In genomic region chr15:93029613-93030429, GRCh38 we compare ENCODE assay signal across 8 cellular contexts. TPM values are rescaled to one million over a fixed set of nuclear protein-coding genes. Genes with fewer than 3 reads are reported as not detected.
DNase-seq lines count a peak whose midpoint lies in the region; FAIRE-seq and TF ChIP-seq lines count a peak whose summit lies in the region.

No MANE protein-coding gene starts in this region.

- DNase-seq in GM23248: peak; percentile 70
- peak; percentile 61 for DNase-seq in right atrium auricular region (ENCODE audit: low spot score)
- peak; percentile 58 for DNase-seq in small intestine
- no peak for DNase-seq in mesothelial cell of epicardium (ENCODE audit: low spot score in 2 of 2, unreplicated experiment in 2 of 2)
- DNase-seq in NCI-H1048 (lab: John Stamatoyannopoulos, UW): no peak
- no peak for DNase-seq in activated CD4-positive, alpha-beta T cell treated with anti-CD3 and anti-CD28 coated beads, Interleukin-2, amount 50 U/mL, for 4 hours
- no peak for DNase-seq in Ammon's horn (ENCODE audit: low spot score)

- no peaks in the 10 kb centered on the region for H3K27me3 Mint-ChIP-seq in activated naive CD8-positive, alpha-beta T cell
- H3K27me3 Mint-ChIP-seq in mesothelial cell of epicardium (ENCODE audit: low read depth): no peaks in the 10 kb centered on the region

- H3K27ac Mint-ChIP-seq in activated naive CD8-positive, alpha-beta T cell: peak overlapping the region; percentile 61
- no peak overlapping the region for H3K27ac Mint-ChIP-seq in mesothelial cell of epicardium

- H3K4me1 ChIP-seq in GM23248 (ENCODE audit: insufficient read depth) (peaks cover 27% of the 10 kb centered on the region), right atrium auricular region (peaks cover 0 to 59% of the 10 kb centered on the region in 2 donors), small intestine (ENCODE audit: control insufficient read depth in 2 of 2, insufficient read depth in 1 of 2, low read depth in 1 of 2, low read length in 1 of 2) (no peaks in the 10 kb centered on the region)

- H3K9me3 Mint-ChIP-seq in activated naive CD8-positive, alpha-beta T cell (ENCODE audit: low read depth): no peaks in the 10 kb centered on the region
- H3K9me3 Mint-ChIP-seq in mesothelial cell of epicardium: no peaks in the 10 kb centered on the region

- H3K27ac ChIP-seq in GM23248 (peak overlapping the region; percentile 94), right atrium auricular region (peak overlapping the region; percentile 79 to 91), small intestine (ENCODE audit: low read depth in 1 of 2, low read length in 1 of 2) (peak overlapping the region in 1 of 2 donors; percentile 49)

- H4K20me1 ChIP-seq in GM23248 (ENCODE audit: insufficient read depth): no peaks in the 10 kb centered on the region

- H3F3A ChIP-seq in GM23248 (ENCODE audit: insufficient read depth): peaks cover 31% of the 10 kb centered on the region

- 48% methylated on average over 20 of the region's 20 CpGs for WGBS in GM23248 (ENCODE audit: low coverage in 1 of 2, low lambda C conversion rate in 2 of 2, missing lambda C conversion rate in 2 of 2), 2 experiments
- 30 to 58% (median 33%) methylated on average over 18 to 20 of the region's 20 CpGs for WGBS in small intestine, 3 donors

- peak overlapping the region; percentile 73 for H3K4me2 ChIP-seq in GM23248 (ENCODE audit: unreplicated experiment)

- no peaks in the 10 kb centered on the region for H3K27me3 ChIP-seq in GM23248 (replicated peaks; ENCODE audit: insufficient read depth)
- H3K27me3 ChIP-seq in right atrium auricular region: no peaks in the 10 kb centered on the region
- H3K27me3 ChIP-seq in small intestine (ENCODE audit: control insufficient read depth in 2 of 2, insufficient read depth in 2 of 2, low read length in 2 of 2): no peaks in the 10 kb centered on the region

- no peak for TF ChIP-seq CTCF in right atrium auricular region (IDR thresholded peaks at IDR 0.05)
- no peak for TF ChIP-seq CTCF in mesothelial cell of epicardium (IDR thresholded peaks at IDR 0.05; ENCODE audit: unreplicated experiment)

- no peak overlapping the region for H2AFZ ChIP-seq in GM23248

- H3K9me3 ChIP-seq in GM23248 (ENCODE audit: low read depth) (no peaks in the 10 kb centered on the region), right atrium auricular region (no peaks in the 10 kb centered on the region), small intestine (ENCODE audit: control insufficient read depth, low read depth) (no peaks in the 10 kb centered on the region)

- no peak for FAIRE-seq in small intestine (lab: Jason Lieb, UNC)

- H3K79me2 ChIP-seq in GM23248 (ENCODE audit: insufficient read depth): peaks cover 25% of the 10 kb centered on the region

- H3K9ac ChIP-seq in GM23248: peak overlapping the region; percentile 20; the same call in 1 of the 2 replicates

- H3K4me1 Mint-ChIP-seq in activated naive CD8-positive, alpha-beta T cell (ENCODE audit: low read depth): peaks cover 38% of the 10 kb centered on the region
- H3K4me1 Mint-ChIP-seq in mesothelial cell of epicardium: peaks cover 8% of the 10 kb centered on the region

- in situ Hi-C loops in GM23248 (cut with MboI): loop anchor here (10.0 to 25.0 kb wide), 2 partner anchors 957 to 1075 kb away; no protein-coding TSS in a partner anchor

- H3K4me3 Mint-ChIP-seq in activated naive CD8-positive, alpha-beta T cell: no peak overlapping the region
- no peak overlapping the region for H3K4me3 Mint-ChIP-seq in mesothelial cell of epicardium

- H3K9me2 ChIP-seq in GM23248 (ENCODE audit: insufficient read depth): no peaks in the 10 kb centered on the region

- peaks cover 3% of the 10 kb centered on the region for H3K36me3 Mint-ChIP-seq in activated naive CD8-positive, alpha-beta T cell
- peaks cover 3% of the 10 kb centered on the region for H3K36me3 Mint-ChIP-seq in mesothelial cell of epicardium

- H3K4me3 ChIP-seq in GM23248: no peak overlapping the region
- no peak overlapping the region for H3K4me3 ChIP-seq in right atrium auricular region
- no peak overlapping the region for H3K4me3 ChIP-seq in small intestine (ENCODE audit: low read depth in 1 of 2, low read length in 2 of 2)

- H3K36me3 ChIP-seq in GM23248 (ENCODE audit: low read depth): peaks cover 22% of the 10 kb centered on the region
- H3K36me3 ChIP-seq in right atrium auricular region: peaks cover 22% of the 10 kb centered on the region
- peaks cover 9 to 13% of the 10 kb centered on the region in 2 donors for H3K36me3 ChIP-seq in small intestine (ENCODE audit: control insufficient read depth in 2 of 2, insufficient read depth in 2 of 2, low read length in 2 of 2)

RNA-seq across cellular contexts. Expression of gene RGMA, which starts 59.2 kb away (rescaled TPM):
- total RNA-seq in GM23248 (2014; rRNA removed; shearing (Covaris generic)): 0.76 and 2.0 TPM in 2 replicates
- polyA plus RNA-seq in GM23248 (2016; fragmentation: Nextera tagmentation; extraction: Ambion mirVana) (0.65 and 0.84 TPM in 2 replicates), small intestine (10 to 100 TPM in 1 of 3 donors, 1 to 10 TPM in 1, not detected in 1; 1.1 to 15.2 TPM)
- total RNA-seq in right atrium auricular region (1 to 10 TPM; 7.2 to 9.9 TPM), mesothelial cell of epicardium (23.6 to 26.1 TPM (median 24.3 TPM) in 3 replicates)

Comparison
In these comparisons a context has a peak if more than half of its experiments do, and no peak if none do; other contexts are left out.
1. DNase-seq: peak in GM23248 (single experiment), right atrium auricular region (single experiment) and small intestine (single experiment); none in mesothelial cell of epicardium (0 of 2), NCI-H1048 (single experiment), activated CD4-positive, alpha-beta T cell treated with anti-CD3 and anti-CD28 coated beads, Interleukin-2, amount 50 U/mL, for 4 hours (0 of 2) and Ammon's horn (single experiment).